ENCODE assay signal across 1 cellular context in genomic region chr2:237474931-237475703, GRCh38.
TF ChIP-seq lines count a peak whose summit lies in the region.

No MANE protein-coding gene starts in this region.

TF ChIP-seq in HepG2, 621 proteins besides CTCF, POLR2A, EP300 and RAD21 (continued from another document and continues in another):
- no peak for TF ChIP-seq ZHX1 (CRISPR knock-in tag; IDR thresholded peaks at IDR 0.05; ENCODE audit: low read depth)
- peak; percentile 56 for TF ChIP-seq NCOR1 (IDR thresholded peaks at IDR 0.05; ENCODE audit: borderline replicate concordance, low read length)
- TF ChIP-seq ATM (IDR thresholded peaks at IDR 0.05; ENCODE audit: borderline replicate concordance): no peak
- 0 out of 2 replicates have a peak, but pooled peaks have one; percentile 30 for TF ChIP-seq ESRRA (CRISPR knock-in tag; IDR thresholded peaks at IDR 0.05; ENCODE audit: low read depth)
- no peak for TF ChIP-seq ZNF577 (CRISPR knock-in tag; IDR thresholded peaks at IDR 0.05; ENCODE audit: borderline replicate concordance, low read depth)
- no peak for TF ChIP-seq NR2F6 (IDR thresholded peaks at IDR 0.05)
- TF ChIP-seq NR2F6 (CRISPR knock-in tag; IDR thresholded peaks at IDR 0.05): peak; percentile 77
- TF ChIP-seq GATAD1 (CRISPR knock-in tag; IDR thresholded peaks at IDR 0.05): peak; percentile 87
- TF ChIP-seq ZNF232 (CRISPR knock-in tag; IDR thresholded peaks at IDR 0.05; ENCODE audit: borderline replicate concordance): no peak
- TF ChIP-seq MIER3 (CRISPR knock-in tag; IDR thresholded peaks at IDR 0.05; ENCODE audit: borderline replicate concordance): peak; percentile 43; the same call in 1 of the 2 replicates
- no peak; the same call in 1 of the 2 replicates for TF ChIP-seq SALL2 (CRISPR knock-in tag; IDR thresholded peaks at IDR 0.05)
- TF ChIP-seq ZNF7 (CRISPR knock-in tag; IDR thresholded peaks at IDR 0.05): no peak
- TF ChIP-seq PLSCR1 (CRISPR knock-in tag; IDR thresholded peaks at IDR 0.05; ENCODE audit: borderline replicate concordance): no peak
- no peak for TF ChIP-seq ARID3A (IDR thresholded peaks at IDR 0.05; ENCODE audit: low read depth, low read length)
- TF ChIP-seq ZKSCAN8 (CRISPR knock-in tag; IDR thresholded peaks at IDR 0.05; ENCODE audit: borderline replicate concordance): no peak
- TF ChIP-seq FOXM1 (CRISPR knock-in tag; IDR thresholded peaks at IDR 0.05): no peak
- no peak for TF ChIP-seq ZNF282 (IDR thresholded peaks at IDR 0.05; ENCODE audit: partially characterized antibody)
- TF ChIP-seq MBD4 (IDR thresholded peaks at IDR 0.05; ENCODE audit: borderline replicate concordance, low read length): no peak
- TF ChIP-seq SMAD9 (CRISPR knock-in tag; IDR thresholded peaks at IDR 0.05): 0 out of 2 replicates have a peak, but pooled peaks have one; percentile 45
- no peak for TF ChIP-seq SMC3 (IDR thresholded peaks at IDR 0.05; ENCODE audit: low read length)
- no peak for TF ChIP-seq HCFC1 (IDR thresholded peaks at IDR 0.05; ENCODE audit: low read depth, low read length)
- TF ChIP-seq ZBTB39 (CRISPR knock-in tag; IDR thresholded peaks at IDR 0.05): no peak
- no peak for TF ChIP-seq KIAA2018 (CRISPR knock-in tag; IDR thresholded peaks at IDR 0.05; ENCODE audit: borderline replicate concordance)
- TF ChIP-seq ZSCAN20 (CRISPR knock-in tag; IDR thresholded peaks at IDR 0.05; ENCODE audit: borderline replicate concordance): no peak
- peak; percentile 55; the same call in 1 of the 2 replicates for TF ChIP-seq SMAD3 (CRISPR knock-in tag; IDR thresholded peaks at IDR 0.05)
- no peak for TF ChIP-seq MED8 (CRISPR knock-in tag; IDR thresholded peaks at IDR 0.05; ENCODE audit: insufficient replicate concordance)
- TF ChIP-seq ZFY (CRISPR knock-in tag; IDR thresholded peaks at IDR 0.05): peak; percentile 94
- no peak for TF ChIP-seq ZNF333 (CRISPR knock-in tag; IDR thresholded peaks at IDR 0.05; ENCODE audit: borderline replicate concordance)
- TF ChIP-seq GTF2F1 (IDR thresholded peaks at IDR 0.05; ENCODE audit: low read length): no peak
- peak; percentile 60 for TF ChIP-seq POLR2AphosphoS5 (IDR thresholded peaks at IDR 0.05; ENCODE audit: low read depth, low read length)
- no peak; the same call in 1 of the 2 replicates for TF ChIP-seq GMEB1 (CRISPR knock-in tag; IDR thresholded peaks at IDR 0.05; ENCODE audit: borderline replicate concordance)
- TF ChIP-seq SPEN (CRISPR knock-in tag; IDR thresholded peaks at IDR 0.05; ENCODE audit: low read depth): peak; percentile 69
- peak; percentile 39; the same call in 1 of the 2 replicates for TF ChIP-seq ZNF124 (CRISPR knock-in tag; IDR thresholded peaks at IDR 0.05)
- TF ChIP-seq DDIT3 (CRISPR knock-in tag; IDR thresholded peaks at IDR 0.05): no peak
- TF ChIP-seq HBP1 (CRISPR knock-in tag; IDR thresholded peaks at IDR 0.05; ENCODE audit: low read depth): no peak
- peak; percentile 73; the same call in 1 of the 2 replicates for TF ChIP-seq KDM5B (CRISPR knock-in tag; IDR thresholded peaks at IDR 0.05; ENCODE audit: borderline replicate concordance)
- TF ChIP-seq ZBTB44 (CRISPR knock-in tag; IDR thresholded peaks at IDR 0.05): no peak
- TF ChIP-seq ASH2L (IDR thresholded peaks at IDR 0.05; ENCODE audit: insufficient read length, low read depth, low read length): peak; percentile 85
- no peak for TF ChIP-seq ZNF138 (CRISPR knock-in tag; IDR thresholded peaks at IDR 0.05; ENCODE audit: low read depth)
- TF ChIP-seq ZNF383 (CRISPR knock-in tag; IDR thresholded peaks at IDR 0.05; ENCODE audit: borderline replicate concordance): no peak
- 0 out of 2 replicates have a peak, but pooled peaks have one; percentile 13 for TF ChIP-seq NR1H2 (CRISPR knock-in tag; IDR thresholded peaks at IDR 0.05; ENCODE audit: borderline replicate concordance, low read depth)
- no peak for TF ChIP-seq NFATC3 (CRISPR knock-in tag; IDR thresholded peaks at IDR 0.05)
